In genomic region chr1:150408800-150409199, GRCh38 we compare ENCODE assay signal across 1 cellular context.
A peak's percentile ranks its signal among the peaks of the same experiment; 100 is the strongest.
TF ChIP-seq lines count a peak whose summit lies in the region.

No MANE protein-coding gene starts in this region.

TF ChIP-seq in HepG2, 621 proteins besides CTCF, POLR2A, EP300 and RAD21 (continued from another document):
- TF ChIP-seq ZNF646 (CRISPR knock-in tag; IDR thresholded peaks at IDR 0.05), result no peak
- TF ChIP-seq RARA (CRISPR knock-in tag; IDR thresholded peaks at IDR 0.05), result peak; percentile 14; the same call in 1 of the 2 replicates
- TF ChIP-seq SOX13 (IDR thresholded peaks at IDR 0.05), result no peak
- TF ChIP-seq SOX13 (CRISPR knock-in tag; conservative IDR thresholded peaks at IDR 0.05 in 1 of 2, IDR thresholded peaks at IDR 0.05 in 1 of 2), result peak in 1 of 2 experiments; percentile 75; a peak in 2 of 4 replicates
- peak; percentile 12; the same call in 1 of the 2 replicates for TF ChIP-seq HNF4A (CRISPR knock-in tag; IDR thresholded peaks at IDR 0.05)
- peak; percentile 76 for TF ChIP-seq SOX5 (CRISPR knock-in tag; IDR thresholded peaks at IDR 0.05; ENCODE audit: borderline replicate concordance)
- TF ChIP-seq KAT7 (CRISPR knock-in tag; IDR thresholded peaks at IDR 0.05; ENCODE audit: borderline replicate concordance), result no peak
